In genomic region chr5:40995816-40996586, GRCh38 we compare ENCODE assay signal across 17 cellular contexts.
"Had no signal": no experiment of that assay in that cellular context is flagged by ENCODE, and none has a peak within 500 bp of the region (broad histone marks: within the 10 kb centered on the region; RNA-seq: fewer than 3 reads in every experiment).

No MANE protein-coding gene starts in this region.

- H3K4me1 ChIP-seq: neural progenitor cell had no signal

- H3K4me3 ChIP-seq: coronary artery, esophagus squamous epithelium, gastroesophageal sphincter, neural progenitor cell, ovary, stomach, thoracic aorta, transverse colon had no signal

- H3K36me3 ChIP-seq: esophagus squamous epithelium, gastroesophageal sphincter, neural progenitor cell, ovary, stomach, thoracic aorta, transverse colon had no signal

- H2AFZ ChIP-seq: neural progenitor cell had no signal

- H3K27ac ChIP-seq: coronary artery, esophagus squamous epithelium, gastroesophageal sphincter, neural progenitor cell, ovary, stomach, thoracic aorta, transverse colon had no signal

- H3K27me3 ChIP-seq: esophagus squamous epithelium, gastroesophageal sphincter, neural progenitor cell, ovary, stomach, transverse colon had no signal

- H3K9ac ChIP-seq: neural progenitor cell had no signal

- H3K4me2 ChIP-seq: neural progenitor cell had no signal

- DNase-seq: effector CD4-positive, alpha-beta T cell; esophagus squamous epithelium; foreskin fibroblast; immature natural killer cell; nucleus accumbens; ovary; right cardiac atrium; small intestine; stimulated activated CD4-positive, alpha-beta T cell treated with anti-CD3 and anti-CD28 coated beads, Interleukin-12 subunit alpha, Interleukin-12 subunit beta, amount 100 ng/mL, for 4 hours; stimulated activated naive CD4-positive, alpha-beta T cell; stomach; substantia nigra; transverse colon had no signal

- H3K9me3 ChIP-seq: esophagus squamous epithelium, gastroesophageal sphincter, ovary, stomach, thoracic aorta, transverse colon had no signal
